17 cellular contexts compared by ENCODE assay signal in the genomic region with DNA sequence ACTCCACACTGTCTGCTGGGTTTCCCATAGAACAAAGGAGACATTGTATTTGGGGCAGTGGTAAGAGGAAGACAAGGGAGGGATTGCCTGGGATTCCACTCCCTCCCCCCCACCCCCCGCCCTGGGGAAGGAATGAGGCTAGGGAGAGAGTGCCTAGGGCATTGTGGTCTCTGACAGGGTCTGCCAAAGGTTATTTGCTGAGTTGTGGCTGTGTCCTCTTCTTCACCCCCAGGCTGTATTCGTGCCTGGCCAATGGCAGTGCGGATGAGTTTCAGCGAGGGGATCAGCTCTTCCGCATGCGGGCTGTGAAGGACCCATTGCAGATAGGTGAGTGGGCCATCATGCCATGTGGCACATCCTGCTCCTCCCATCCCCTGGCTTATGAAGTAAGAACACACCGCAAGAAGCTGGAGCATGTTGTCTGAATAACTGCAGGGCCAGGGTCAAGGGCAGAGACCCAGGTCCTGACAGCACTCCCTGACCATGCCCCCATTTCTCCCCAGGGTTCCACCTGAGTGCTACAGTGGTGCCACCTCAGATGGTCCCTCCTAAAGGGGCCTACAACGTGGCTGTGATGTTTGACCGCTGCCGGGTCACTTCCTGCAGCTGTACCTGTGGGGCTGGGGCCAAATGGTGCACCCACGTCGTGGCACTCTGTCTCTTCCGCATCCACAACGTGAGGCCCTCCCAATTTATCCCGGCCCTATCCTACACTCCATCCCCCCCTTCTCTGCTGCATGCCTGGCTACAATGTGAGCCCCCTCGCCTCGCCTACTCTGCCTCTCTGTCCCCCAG. TPM values are rescaled to one million over a fixed set of nuclear protein-coding genes. Genes with fewer than 3 reads are reported as not detected.
A peak's percentile ranks its signal among the peaks of the same experiment; 100 is the strongest.
DNase-seq lines count a peak whose midpoint lies in the region; ATAC-seq and TF ChIP-seq lines count a peak whose summit lies in the region.
"Had no signal": no experiment of that assay in that cellular context is flagged by ENCODE, and none has a peak within 500 bp of the region (broad histone marks: within the 10 kb centered on the region; RNA-seq: fewer than 3 reads in every experiment).

No MANE protein-coding gene starts in this region.

- DNase-seq in CD4-positive, alpha-beta memory T cell = no peak
- DNase-seq in RWPE1 (ENCODE audit: low spot score) = no peak
- DNase-seq in islet precursor cell = peak; percentile 68
- peak in 1 of 2 donors; percentile 24 for DNase-seq in trophoblast cell
- DNase-seq in hypothalamus (lab: John Stamatoyannopoulos, UW) = no peak
- DNase-seq in NAMALWA (ENCODE audit: low spot score) = no peak
- DNase-seq: AML-193, DMS53, MV-4-11, NCI-H1417 treated with DMSO at 0.1 percent for 48 hours, NCI-H2029 treated with DMSO at 0.1 percent for 48 hours, NCI-H2171 treated with DMSO at 0.1 percent for 48 hours, NCI-H82 had no signal

- no peak overlapping the region for H4K12ac ChIP-seq in trophoblast cell (ENCODE audit: low read depth, low read length)

- peaks cover 20 to 35% (median 27%) of the 10 kb centered on the region in 4 donors for H3K4me1 Mint-ChIP-seq in CD4-positive, alpha-beta memory T cell

- peaks cover 33 to 60% of the 10 kb centered on the region in 2 donors for H3K36me3 Mint-ChIP-seq in CD4-positive, alpha-beta memory T cell

- H3K79me2 ChIP-seq in trophoblast cell (ENCODE audit: control insufficient read depth, insufficient read depth, low read length, poor library complexity) = peaks cover 9% of the 10 kb centered on the region

- no peak overlapping the region for H2AK5ac ChIP-seq in trophoblast cell (ENCODE audit: low read length)

- no peak overlapping the region for H3K27ac ChIP-seq in CD4-positive, alpha-beta memory T cell (ENCODE audit: low read depth, low read length)
- H3K27ac ChIP-seq in RWPE1 (0 out of 2 replicates have a peak overlapping the region, but pooled peaks have one; percentile 0), trophoblast cell (ENCODE audit: low read depth, low read length) (no peak overlapping the region)
- H3K27ac ChIP-seq: HL-60, SK-N-MC had no signal

- H3K36me3 ChIP-seq in CD4-positive, alpha-beta memory T cell (ENCODE audit: insufficient read depth, low read length) = peaks cover 52% of the 10 kb centered on the region
- H3K36me3 ChIP-seq in trophoblast cell (ENCODE audit: control insufficient read depth in 1 of 2, insufficient read depth in 2 of 2, low read length in 2 of 2) = peaks cover 53% of the 10 kb centered on the region in 2 experiments

- ATAC-seq in HG02981 (IDR thresholded peaks at IDR 0.05; ENCODE audit: unreplicated experiment) = no peak

- H3K4me1 ChIP-seq in CD4-positive, alpha-beta memory T cell (ENCODE audit: insufficient read depth, low read length) = peaks cover 30% of the 10 kb centered on the region
- H3K4me1 ChIP-seq in trophoblast cell (ENCODE audit: control insufficient read depth in 1 of 2, insufficient read depth in 2 of 2, low read length in 2 of 2) = peaks cover 4% of the 10 kb centered on the region in 2 experiments

- no peak overlapping the region for H3K23ac ChIP-seq in trophoblast cell (ENCODE audit: low read length)

- CTCF ChIA-PET in CD4-positive, alpha-beta memory T cell (lab: Charles Lee; ENCODE audit: partially characterized antibody) = interaction anchor here (0.8 kb wide), 1 partner anchor 8 kb away, joined by 3 read pairs; no protein-coding TSS in a partner anchor
- CTCF ChIA-PET in RWPE1 (lab: Yijun Ruan, JAX) = no interaction called here

- no peak overlapping the region for H3K4me2 ChIP-seq in trophoblast cell (ENCODE audit: low read length)

- no peak overlapping the region for H3K18ac ChIP-seq in trophoblast cell (ENCODE audit: low read length)

- H4K8ac ChIP-seq in trophoblast cell (ENCODE audit: low read depth, low read length) = no peak overlapping the region

- no peak overlapping the region for H2BK5ac ChIP-seq in trophoblast cell (ENCODE audit: low read depth, low read length, poor library complexity)

- WGBS in trophoblast cell (ENCODE audit: extremely low coverage, insufficient coverage, insufficient read length) = no CpG with 5 or more reads among the region's 17 CpGs

- no peaks in the 10 kb centered on the region for H3K27me3 ChIP-seq in CD4-positive, alpha-beta memory T cell (ENCODE audit: insufficient read depth, low read length)
- H3K27me3 ChIP-seq in trophoblast cell (ENCODE audit: insufficient read depth, low read length) = no peaks in the 10 kb centered on the region

- no peak overlapping the region for H3K4me3 ChIP-seq in CD4-positive, alpha-beta memory T cell (ENCODE audit: low read length in 2 of 2)
- peak overlapping the region; percentile 31 for H3K4me3 ChIP-seq in trophoblast cell (ENCODE audit: low read depth, low read length)
- H3K4me3 ChIP-seq: SK-N-MC had no signal

- POLR2A ChIA-PET in CD4-positive, alpha-beta memory T cell (lab: Charles Lee; ENCODE audit: partially characterized antibody) = interaction anchor here (0.9 to 10.8 kb wide), 3 partner anchors 8 to 31 kb away, joined by 3 to 286 read pairs (median 4); a partner anchor contains a TSS
- POLR2A ChIA-PET in RWPE1 (lab: Yijun Ruan, JAX; ENCODE audit: low non-redundant PET) = no interaction called here

- H2BK120ac ChIP-seq in trophoblast cell (ENCODE audit: insufficient read depth, low read length, poor library complexity) = no peak overlapping the region

- no peak overlapping the region for H2AFZ ChIP-seq in trophoblast cell (ENCODE audit: insufficient read depth, low read length, poor library complexity)

- H3K9ac ChIP-seq in trophoblast cell (ENCODE audit: low read length) = no peak overlapping the region

- no peaks in the 10 kb centered on the region for H3K9me3 ChIP-seq in CD4-positive, alpha-beta memory T cell (ENCODE audit: control insufficient read depth in 1 of 2, low read length in 2 of 2)
- no peaks in the 10 kb centered on the region for H3K9me3 ChIP-seq in trophoblast cell (ENCODE audit: insufficient read depth, low read depth, low read length)

- peaks cover 2% of the 10 kb centered on the region in 2 donors for H3K27me3 Mint-ChIP-seq in CD4-positive, alpha-beta memory T cell

- H3K4me3 Mint-ChIP-seq in CD4-positive, alpha-beta memory T cell = peak overlapping the region in 2 of 8 donors; percentile 30 to 57
- H3K4me3 Mint-ChIP-seq: CD14-positive monocyte had no signal

- peak overlapping the region in 4 of 7 donors; percentile 37 to 74 (median 72) for H3K27ac Mint-ChIP-seq in CD4-positive, alpha-beta memory T cell
- H3K27ac Mint-ChIP-seq: CD14-positive monocyte had no signal

- H3K4ac ChIP-seq in trophoblast cell (ENCODE audit: low read depth, low read length) = no peak overlapping the region

- no peak overlapping the region for H3K14ac ChIP-seq in trophoblast cell (ENCODE audit: low read length)

- TF ChIP-seq CTCF in RWPE1 (conservative IDR thresholded peaks at IDR 0.05; ENCODE audit: low read depth) = no peak

- intact Hi-C loops in CD4-positive, alpha-beta memory T cell (cut with micrococcal nuclease) = loop anchor here (5.0 to 10.0 kb wide), 3 partner anchors 1036 to 1446 kb away; a partner anchor contains a TSS

- peaks cover 0 to 3% (median 0%) of the 10 kb centered on the region in 8 donors for H3K9me3 Mint-ChIP-seq in CD4-positive, alpha-beta memory T cell

- no peak overlapping the region for H2BK12ac ChIP-seq in trophoblast cell (ENCODE audit: low read length)

- H4K91ac ChIP-seq in trophoblast cell (ENCODE audit: low read depth, low read length) = no peak overlapping the region

- H3K79me1 ChIP-seq in trophoblast cell (ENCODE audit: low read length) = peaks cover 6% of the 10 kb centered on the region

RNA-seq across cellular contexts. Expression of a gene that starts 3.7 kb away (rescaled TPM):
- 100 to 1,000 TPM in 1 of 2 experiments, 10 to 100 TPM in 1; 93.3 to 100 TPM for total RNA-seq in CD4-positive, alpha-beta memory T cell
- 10 to 100 TPM in 1 of 2 donors, 1 to 10 TPM in 1; 4.5 to 24.6 TPM for polyA plus RNA-seq in CD4-positive, alpha-beta memory T cell
- 129 and 133 TPM in 2 replicates for polyA plus RNA-seq in trophoblast cell (2013)

RNA-seq across cellular contexts. Expression of a gene that starts 7.2 kb away (rescaled TPM):
- total RNA-seq in CD4-positive, alpha-beta memory T cell = 10 to 100 TPM; 21.8 to 24.0 TPM
- 10 to 100 TPM; 33.1 to 56.0 TPM for polyA plus RNA-seq in CD4-positive, alpha-beta memory T cell
- 119 and 120 TPM in 2 replicates for polyA plus RNA-seq in trophoblast cell (2013)

RNA-seq across cellular contexts. Expression of a gene that starts 22.3 kb away (rescaled TPM):
- total RNA-seq in CD4-positive, alpha-beta memory T cell = 10 to 100 TPM; 84.8 to 87.7 TPM
- 10 to 100 TPM; 14.4 to 33.7 TPM for polyA plus RNA-seq in CD4-positive, alpha-beta memory T cell
- polyA plus RNA-seq in trophoblast cell (2013) = 13.2 and 14.3 TPM in 2 replicates

RNA-seq across cellular contexts. Expression of a gene that starts 44.9 kb away (rescaled TPM):
- total RNA-seq in CD4-positive, alpha-beta memory T cell = 100 to 1,000 TPM; 126 to 127 TPM
- polyA plus RNA-seq in CD4-positive, alpha-beta memory T cell = 10 to 100 TPM; 32.5 to 68.6 TPM
- polyA plus RNA-seq in trophoblast cell (2013) = 62.6 and 66.3 TPM in 2 replicates
